Comparison of ENCODE assay signal across 1 cellular context in the genomic region with DNA sequence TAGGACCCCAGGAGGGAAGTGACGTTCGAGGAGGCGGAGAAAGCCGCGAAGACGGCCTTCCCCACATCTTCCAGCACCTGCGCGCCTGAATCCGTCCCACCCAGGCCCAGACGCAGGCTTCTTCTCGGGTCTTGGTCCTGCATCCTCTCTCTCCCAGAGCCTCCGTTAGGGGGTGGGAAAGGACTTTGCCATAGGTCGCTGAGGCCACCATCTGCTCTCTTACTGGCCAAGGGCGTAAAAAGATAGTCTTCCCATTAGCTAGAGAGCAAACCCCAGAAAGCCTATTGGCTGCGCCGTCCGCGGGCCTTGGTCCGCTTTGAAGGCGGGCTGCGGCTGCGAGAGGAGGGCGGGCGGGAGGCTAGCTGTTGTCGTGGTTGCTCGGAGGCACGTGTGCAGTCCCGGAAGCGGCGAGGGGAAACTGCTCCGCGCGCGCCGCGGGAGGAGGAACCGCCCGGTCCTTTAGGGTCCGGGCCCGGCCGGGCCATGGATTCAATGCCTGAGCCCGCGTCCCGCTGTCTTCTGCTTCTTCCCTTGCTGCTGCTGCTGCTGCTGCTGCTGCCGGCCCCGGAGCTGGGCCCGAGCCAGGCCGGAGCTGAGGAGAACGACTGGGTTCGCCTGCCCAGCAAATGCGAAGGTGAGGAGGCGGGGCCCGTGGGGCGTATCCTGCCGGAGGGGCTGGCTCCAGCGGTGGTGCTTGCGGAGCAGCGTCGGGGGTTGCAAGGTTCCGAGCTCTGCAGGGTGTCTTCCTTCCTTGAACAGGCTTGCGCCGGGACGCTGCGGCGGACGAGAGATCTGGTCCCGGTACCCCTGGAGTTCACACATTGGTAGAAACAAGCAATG.
TF ChIP-seq lines count a peak whose summit lies in the region.

A gene (plus strand): TSS at position 393 of the 840 bp plus-strand sequence. CDS start 91 bp downstream, at position 484.

TF ChIP-seq in HEK293, 187 proteins besides CTCF, POLR2A, EP300 and RAD21 (continued from another document and continues in another):
- TF ChIP-seq, protein P1, sequence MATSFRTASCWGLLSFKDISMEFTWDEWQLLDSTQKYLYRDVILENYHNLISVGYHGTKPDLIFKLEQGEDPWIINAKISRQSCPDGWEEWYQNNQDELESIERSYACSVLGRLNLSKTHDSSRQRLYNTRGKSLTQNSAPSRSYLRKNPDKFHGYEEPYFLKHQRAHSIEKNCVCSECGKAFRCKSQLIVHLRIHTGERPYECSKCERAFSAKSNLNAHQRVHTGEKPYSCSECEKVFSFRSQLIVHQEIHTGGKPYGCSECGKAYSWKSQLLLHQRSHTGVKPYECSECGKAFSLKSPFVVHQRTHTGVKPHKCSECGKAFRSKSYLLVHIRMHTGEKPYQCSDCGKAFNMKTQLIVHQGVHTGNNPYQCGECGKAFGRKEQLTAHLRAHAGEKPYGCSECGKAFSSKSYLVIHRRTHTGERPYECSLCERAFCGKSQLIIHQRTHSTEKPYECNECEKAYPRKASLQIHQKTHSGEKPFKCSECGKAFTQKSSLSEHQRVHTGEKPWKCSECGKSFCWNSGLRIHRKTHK (tag by site-specific recombination; IDR thresholded peaks at IDR 0.05), result no peak
- TF ChIP-seq, protein P2, sequence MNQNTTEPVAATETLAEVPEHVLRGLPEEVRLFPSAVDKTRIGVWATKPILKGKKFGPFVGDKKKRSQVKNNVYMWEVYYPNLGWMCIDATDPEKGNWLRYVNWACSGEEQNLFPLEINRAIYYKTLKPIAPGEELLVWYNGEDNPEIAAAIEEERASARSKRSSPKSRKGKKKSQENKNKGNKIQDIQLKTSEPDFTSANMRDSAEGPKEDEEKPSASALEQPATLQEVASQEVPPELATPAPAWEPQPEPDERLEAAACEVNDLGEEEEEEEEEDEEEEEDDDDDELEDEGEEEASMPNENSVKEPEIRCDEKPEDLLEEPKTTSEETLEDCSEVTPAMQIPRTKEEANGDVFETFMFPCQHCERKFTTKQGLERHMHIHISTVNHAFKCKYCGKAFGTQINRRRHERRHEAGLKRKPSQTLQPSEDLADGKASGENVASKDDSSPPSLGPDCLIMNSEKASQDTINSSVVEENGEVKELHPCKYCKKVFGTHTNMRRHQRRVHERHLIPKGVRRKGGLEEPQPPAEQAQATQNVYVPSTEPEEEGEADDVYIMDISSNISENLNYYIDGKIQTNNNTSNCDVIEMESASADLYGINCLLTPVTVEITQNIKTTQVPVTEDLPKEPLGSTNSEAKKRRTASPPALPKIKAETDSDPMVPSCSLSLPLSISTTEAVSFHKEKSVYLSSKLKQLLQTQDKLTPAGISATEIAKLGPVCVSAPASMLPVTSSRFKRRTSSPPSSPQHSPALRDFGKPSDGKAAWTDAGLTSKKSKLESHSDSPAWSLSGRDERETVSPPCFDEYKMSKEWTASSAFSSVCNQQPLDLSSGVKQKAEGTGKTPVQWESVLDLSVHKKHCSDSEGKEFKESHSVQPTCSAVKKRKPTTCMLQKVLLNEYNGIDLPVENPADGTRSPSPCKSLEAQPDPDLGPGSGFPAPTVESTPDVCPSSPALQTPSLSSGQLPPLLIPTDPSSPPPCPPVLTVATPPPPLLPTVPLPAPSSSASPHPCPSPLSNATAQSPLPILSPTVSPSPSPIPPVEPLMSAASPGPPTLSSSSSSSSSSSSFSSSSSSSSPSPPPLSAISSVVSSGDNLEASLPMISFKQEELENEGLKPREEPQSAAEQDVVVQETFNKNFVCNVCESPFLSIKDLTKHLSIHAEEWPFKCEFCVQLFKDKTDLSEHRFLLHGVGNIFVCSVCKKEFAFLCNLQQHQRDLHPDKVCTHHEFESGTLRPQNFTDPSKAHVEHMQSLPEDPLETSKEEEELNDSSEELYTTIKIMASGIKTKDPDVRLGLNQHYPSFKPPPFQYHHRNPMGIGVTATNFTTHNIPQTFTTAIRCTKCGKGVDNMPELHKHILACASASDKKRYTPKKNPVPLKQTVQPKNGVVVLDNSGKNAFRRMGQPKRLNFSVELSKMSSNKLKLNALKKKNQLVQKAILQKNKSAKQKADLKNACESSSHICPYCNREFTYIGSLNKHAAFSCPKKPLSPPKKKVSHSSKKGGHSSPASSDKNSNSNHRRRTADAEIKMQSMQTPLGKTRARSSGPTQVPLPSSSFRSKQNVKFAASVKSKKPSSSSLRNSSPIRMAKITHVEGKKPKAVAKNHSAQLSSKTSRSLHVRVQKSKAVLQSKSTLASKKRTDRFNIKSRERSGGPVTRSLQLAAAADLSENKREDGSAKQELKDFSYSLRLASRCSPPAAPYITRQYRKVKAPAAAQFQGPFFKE (tag by site-specific recombination; IDR thresholded peaks at IDR 0.05; ENCODE audit: borderline replicate concordance), result no peak
- TF ChIP-seq ZNF37A (tag by site-specific recombination; IDR thresholded peaks at IDR 0.05) (no peak), ZNF514 (tag by site-specific recombination; IDR thresholded peaks at IDR 0.05) (no peak), ZNF48 (tag by site-specific recombination; IDR thresholded peaks at IDR 0.05) (no peak), ZNF548 (tag by site-specific recombination; IDR thresholded peaks at IDR 0.05) (no peak), TRIM28 (IDR thresholded peaks at IDR 0.05; ENCODE audit: borderline replicate concordance, low read length) (peak; percentile 57), ZNF585B (tag by site-specific recombination; IDR thresholded peaks at IDR 0.05) (no peak), ZNF521 (tag by site-specific recombination; IDR thresholded peaks at IDR 0.05) (no peak), ZXDB (tag by site-specific recombination; IDR thresholded peaks at IDR 0.05) (peak; percentile 94), ZNF133 (tag by site-specific recombination; IDR thresholded peaks at IDR 0.05) (no peak), ZNF24 (tag by site-specific recombination; IDR thresholded peaks at IDR 0.05) (peak; percentile 84), ZSCAN30 (tag by site-specific recombination; IDR thresholded peaks at IDR 0.05) (peak; percentile 89), ZNF529 (tag by site-specific recombination; IDR thresholded peaks at IDR 0.05; ENCODE audit: insufficient replicate concordance) (no peak), ZNF16 (tag by site-specific recombination; IDR thresholded peaks at IDR 0.05; ENCODE audit: low read depth) (no peak; the same call in 1 of the 2 replicates), ZEB2 (tag by site-specific recombination; IDR thresholded peaks at IDR 0.05) (peak; percentile 97), SCRT2 (tag by site-specific recombination; IDR thresholded peaks at IDR 0.05) (no peak)
- TF ChIP-seq, protein P3, sequence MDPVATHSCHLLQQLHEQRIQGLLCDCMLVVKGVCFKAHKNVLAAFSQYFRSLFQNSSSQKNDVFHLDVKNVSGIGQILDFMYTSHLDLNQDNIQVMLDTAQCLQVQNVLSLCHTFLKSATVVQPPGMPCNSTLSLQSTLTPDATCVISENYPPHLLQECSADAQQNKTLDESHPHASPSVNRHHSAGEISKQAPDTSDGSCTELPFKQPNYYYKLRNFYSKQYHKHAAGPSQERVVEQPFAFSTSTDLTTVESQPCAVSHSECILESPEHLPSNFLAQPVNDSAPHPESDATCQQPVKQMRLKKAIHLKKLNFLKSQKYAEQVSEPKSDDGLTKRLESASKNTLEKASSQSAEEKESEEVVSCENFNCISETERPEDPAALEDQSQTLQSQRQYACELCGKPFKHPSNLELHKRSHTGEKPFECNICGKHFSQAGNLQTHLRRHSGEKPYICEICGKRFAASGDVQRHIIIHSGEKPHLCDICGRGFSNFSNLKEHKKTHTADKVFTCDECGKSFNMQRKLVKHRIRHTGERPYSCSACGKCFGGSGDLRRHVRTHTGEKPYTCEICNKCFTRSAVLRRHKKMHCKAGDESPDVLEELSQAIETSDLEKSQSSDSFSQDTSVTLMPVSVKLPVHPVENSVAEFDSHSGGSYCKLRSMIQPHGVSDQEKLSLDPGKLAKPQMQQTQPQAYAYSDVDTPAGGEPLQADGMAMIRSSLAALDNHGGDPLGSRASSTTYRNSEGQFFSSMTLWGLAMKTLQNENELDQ (tag by site-specific recombination; IDR thresholded peaks at IDR 0.05; ENCODE audit: low read depth), result no peak
- TF ChIP-seq, protein P4, sequence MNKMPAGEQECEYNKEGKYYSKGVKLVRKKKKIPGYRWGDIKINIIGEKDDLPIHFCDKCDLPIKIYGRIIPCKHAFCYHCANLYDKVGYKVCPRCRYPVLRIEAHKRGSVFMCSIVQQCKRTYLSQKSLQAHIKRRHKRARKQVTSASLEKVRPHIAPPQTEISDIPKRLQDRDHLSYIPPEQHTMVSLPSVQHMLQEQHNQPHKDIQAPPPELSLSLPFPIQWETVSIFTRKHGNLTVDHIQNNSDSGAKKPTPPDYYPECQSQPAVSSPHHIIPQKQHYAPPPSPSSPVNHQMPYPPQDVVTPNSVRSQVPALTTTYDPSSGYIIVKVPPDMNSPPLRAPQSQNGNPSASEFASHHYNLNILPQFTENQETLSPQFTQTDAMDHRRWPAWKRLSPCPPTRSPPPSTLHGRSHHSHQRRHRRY (tag by site-specific recombination; IDR thresholded peaks at IDR 0.05), result no peak
- TF ChIP-seq, protein P5, sequence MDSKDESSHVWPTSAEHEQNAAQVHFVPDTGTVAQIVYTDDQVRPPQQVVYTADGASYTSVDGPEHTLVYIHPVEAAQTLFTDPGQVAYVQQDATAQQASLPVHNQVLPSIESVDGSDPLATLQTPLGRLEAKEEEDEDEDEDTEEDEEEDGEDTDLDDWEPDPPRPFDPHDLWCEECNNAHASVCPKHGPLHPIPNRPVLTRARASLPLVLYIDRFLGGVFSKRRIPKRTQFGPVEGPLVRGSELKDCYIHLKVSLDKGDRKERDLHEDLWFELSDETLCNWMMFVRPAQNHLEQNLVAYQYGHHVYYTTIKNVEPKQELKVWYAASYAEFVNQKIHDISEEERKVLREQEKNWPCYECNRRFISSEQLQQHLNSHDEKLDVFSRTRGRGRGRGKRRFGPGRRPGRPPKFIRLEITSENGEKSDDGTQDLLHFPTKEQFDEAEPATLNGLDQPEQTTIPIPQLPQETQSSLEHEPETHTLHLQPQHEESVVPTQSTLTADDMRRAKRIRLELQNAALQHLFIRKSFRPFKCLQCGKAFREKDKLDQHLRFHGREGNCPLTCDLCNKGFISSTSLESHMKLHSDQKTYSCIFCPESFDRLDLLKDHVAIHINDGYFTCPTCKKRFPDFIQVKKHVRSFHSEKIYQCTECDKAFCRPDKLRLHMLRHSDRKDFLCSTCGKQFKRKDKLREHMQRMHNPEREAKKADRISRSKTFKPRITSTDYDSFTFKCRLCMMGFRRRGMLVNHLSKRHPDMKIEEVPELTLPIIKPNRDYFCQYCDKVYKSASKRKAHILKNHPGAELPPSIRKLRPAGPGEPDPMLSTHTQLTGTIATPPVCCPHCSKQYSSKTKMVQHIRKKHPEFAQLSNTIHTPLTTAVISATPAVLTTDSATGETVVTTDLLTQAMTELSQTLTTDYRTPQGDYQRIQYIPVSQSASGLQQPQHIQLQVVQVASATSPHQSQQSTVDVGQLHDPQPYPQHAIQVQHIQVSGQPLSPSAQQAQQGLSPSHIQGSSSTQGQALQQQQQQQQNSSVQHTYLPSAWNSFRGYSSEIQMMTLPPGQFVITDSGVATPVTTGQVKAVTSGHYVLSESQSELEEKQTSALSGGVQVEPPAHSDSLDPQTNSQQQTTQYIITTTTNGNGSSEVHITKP (tag by site-specific recombination; IDR thresholded peaks at IDR 0.05), result no peak
- TF ChIP-seq, protein P6, sequence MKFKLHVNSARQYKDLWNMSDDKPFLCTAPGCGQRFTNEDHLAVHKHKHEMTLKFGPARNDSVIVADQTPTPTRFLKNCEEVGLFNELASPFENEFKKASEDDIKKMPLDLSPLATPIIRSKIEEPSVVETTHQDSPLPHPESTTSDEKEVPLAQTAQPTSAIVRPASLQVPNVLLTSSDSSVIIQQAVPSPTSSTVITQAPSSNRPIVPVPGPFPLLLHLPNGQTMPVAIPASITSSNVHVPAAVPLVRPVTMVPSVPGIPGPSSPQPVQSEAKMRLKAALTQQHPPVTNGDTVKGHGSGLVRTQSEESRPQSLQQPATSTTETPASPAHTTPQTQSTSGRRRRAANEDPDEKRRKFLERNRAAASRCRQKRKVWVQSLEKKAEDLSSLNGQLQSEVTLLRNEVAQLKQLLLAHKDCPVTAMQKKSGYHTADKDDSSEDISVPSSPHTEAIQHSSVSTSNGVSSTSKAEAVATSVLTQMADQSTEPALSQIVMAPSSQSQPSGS (tag by site-specific recombination; IDR thresholded peaks at IDR 0.05; ENCODE audit: low read depth), result no peak
- TF ChIP-seq, protein P7, sequence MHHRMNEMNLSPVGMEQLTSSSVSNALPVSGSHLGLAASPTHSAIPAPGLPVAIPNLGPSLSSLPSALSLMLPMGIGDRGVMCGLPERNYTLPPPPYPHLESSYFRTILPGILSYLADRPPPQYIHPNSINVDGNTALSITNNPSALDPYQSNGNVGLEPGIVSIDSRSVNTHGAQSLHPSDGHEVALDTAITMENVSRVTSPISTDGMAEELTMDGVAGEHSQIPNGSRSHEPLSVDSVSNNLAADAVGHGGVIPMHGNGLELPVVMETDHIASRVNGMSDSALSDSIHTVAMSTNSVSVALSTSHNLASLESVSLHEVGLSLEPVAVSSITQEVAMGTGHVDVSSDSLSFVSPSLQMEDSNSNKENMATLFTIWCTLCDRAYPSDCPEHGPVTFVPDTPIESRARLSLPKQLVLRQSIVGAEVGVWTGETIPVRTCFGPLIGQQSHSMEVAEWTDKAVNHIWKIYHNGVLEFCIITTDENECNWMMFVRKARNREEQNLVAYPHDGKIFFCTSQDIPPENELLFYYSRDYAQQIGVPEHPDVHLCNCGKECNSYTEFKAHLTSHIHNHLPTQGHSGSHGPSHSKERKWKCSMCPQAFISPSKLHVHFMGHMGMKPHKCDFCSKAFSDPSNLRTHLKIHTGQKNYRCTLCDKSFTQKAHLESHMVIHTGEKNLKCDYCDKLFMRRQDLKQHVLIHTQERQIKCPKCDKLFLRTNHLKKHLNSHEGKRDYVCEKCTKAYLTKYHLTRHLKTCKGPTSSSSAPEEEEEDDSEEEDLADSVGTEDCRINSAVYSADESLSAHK (tag by site-specific recombination; IDR thresholded peaks at IDR 0.05), result no peak; the same call in 1 of the 2 replicates
- TF ChIP-seq, protein P8, sequence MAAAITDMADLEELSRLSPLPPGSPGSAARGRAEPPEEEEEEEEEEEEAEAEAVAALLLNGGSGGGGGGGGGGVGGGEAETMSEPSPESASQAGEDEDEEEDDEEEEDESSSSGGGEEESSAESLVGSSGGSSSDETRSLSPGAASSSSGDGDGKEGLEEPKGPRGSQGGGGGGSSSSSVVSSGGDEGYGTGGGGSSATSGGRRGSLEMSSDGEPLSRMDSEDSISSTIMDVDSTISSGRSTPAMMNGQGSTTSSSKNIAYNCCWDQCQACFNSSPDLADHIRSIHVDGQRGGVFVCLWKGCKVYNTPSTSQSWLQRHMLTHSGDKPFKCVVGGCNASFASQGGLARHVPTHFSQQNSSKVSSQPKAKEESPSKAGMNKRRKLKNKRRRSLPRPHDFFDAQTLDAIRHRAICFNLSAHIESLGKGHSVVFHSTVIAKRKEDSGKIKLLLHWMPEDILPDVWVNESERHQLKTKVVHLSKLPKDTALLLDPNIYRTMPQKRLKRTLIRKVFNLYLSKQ (tag by site-specific recombination; IDR thresholded peaks at IDR 0.05; ENCODE audit: borderline replicate concordance), result no peak
